In the genomic region with DNA sequence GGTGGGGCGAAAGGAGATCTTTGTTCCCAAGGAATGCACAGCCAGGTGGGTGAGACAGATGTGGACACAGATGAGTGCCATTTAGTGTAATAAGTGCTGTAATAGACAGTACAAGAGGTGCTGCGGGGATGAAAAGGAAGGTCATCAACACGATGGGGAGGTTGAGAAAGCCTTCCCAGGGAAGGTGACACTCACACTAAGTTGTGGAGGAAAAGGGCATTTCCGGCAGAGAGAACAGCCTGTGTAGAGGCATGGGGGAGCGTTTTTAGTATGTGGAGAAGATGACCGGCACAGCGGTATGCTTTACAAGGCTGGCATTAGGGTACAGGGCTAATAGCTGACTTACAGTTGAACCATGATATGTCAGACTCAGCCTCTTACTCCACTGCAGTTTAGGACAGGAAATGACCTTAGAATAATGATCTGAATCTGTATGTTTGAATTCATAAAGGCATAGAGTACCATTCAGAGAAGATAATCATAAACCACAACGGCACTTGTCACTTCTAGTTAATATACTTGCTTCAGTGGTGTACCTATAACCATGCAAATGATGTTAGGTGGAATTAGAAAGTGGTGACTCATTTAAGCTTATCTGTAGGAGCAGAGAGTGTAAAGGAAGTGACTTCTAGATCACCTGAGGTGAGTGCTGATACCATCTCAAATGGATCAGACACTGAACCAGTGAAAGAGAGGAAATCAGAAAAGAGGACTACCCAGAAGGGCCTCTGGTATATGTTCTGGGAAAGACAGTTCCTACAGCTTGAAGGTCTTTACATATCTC, we compare ENCODE assay signal across 8 cellular contexts.
DNase-seq lines count a peak whose midpoint lies in the region; ATAC-seq and TF ChIP-seq lines count a peak whose summit lies in the region.

No MANE protein-coding gene starts in this region.

- H3K27me3 ChIP-seq in spleen (replicated peaks in 1 of 7), result no peaks in the 10 kb centered on the region

- H3K9me3 Mint-ChIP-seq in activated CD4-positive, alpha-beta memory T cell treated with anti-CD3 and anti-CD28 coated beads for 36 hours, result no peaks in the 10 kb centered on the region

- H3K36me3 Mint-ChIP-seq in activated CD4-positive, alpha-beta memory T cell treated with anti-CD3 and anti-CD28 coated beads for 36 hours, result no peaks in the 10 kb centered on the region

- no peaks in the 10 kb centered on the region for H3K9me3 ChIP-seq in spleen

- 37 to 43% (median 40%) methylated on average over 8 of the region's 8 CpGs for WGBS in spleen, 5 donors

- H3K27ac ChIP-seq in spleen, result peak overlapping the region in 7 of 8 donors; percentile 13 to 73 (median 47)

- no peak for TF ChIP-seq CTCF in spleen (IDR thresholded peaks at IDR 0.05 in 8 of 11, conservative IDR thresholded peaks at IDR 0.05 in 3 of 11)

- no peaks in the 10 kb centered on the region for H3K27me3 Mint-ChIP-seq in activated CD4-positive, alpha-beta memory T cell treated with anti-CD3 and anti-CD28 coated beads for 36 hours

- ATAC-seq in HG03045 (IDR thresholded peaks at IDR 0.05; ENCODE audit: unreplicated experiment) (peak; percentile 43), HG03520 (IDR thresholded peaks at IDR 0.05; ENCODE audit: unreplicated experiment) (no peak)

- H3K4me1 Mint-ChIP-seq in activated CD4-positive, alpha-beta memory T cell treated with anti-CD3 and anti-CD28 coated beads for 36 hours (ENCODE audit: low read depth), result peaks cover 78% of the 10 kb centered on the region

- H3K27ac Mint-ChIP-seq in activated CD4-positive, alpha-beta memory T cell treated with anti-CD3 and anti-CD28 coated beads for 36 hours, result peak overlapping the region; percentile 97

- DNase-seq in activated CD4-positive, alpha-beta T cell treated with anti-CD3 and anti-CD28 coated beads for 48 hours, result peak; percentile 31
- DNase-seq in activated CD4-positive, alpha-beta T cell treated with anti-CD3 and anti-CD28 coated beads for 1 hour, result no peak
- DNase-seq in activated CD4-positive, alpha-beta memory T cell treated with anti-CD3 and anti-CD28 coated beads for 36 hours, result peak; percentile 44
- DNase-seq in spleen (no peak), NCI-H146 treated with DMSO at 0.1 percent for 48 hours (lab: John Stamatoyannopoulos, UW; ENCODE audit: unreplicated experiment) (no peak), occipital lobe (lab: John Stamatoyannopoulos, UW) (no peak)

- H3K4me3 ChIP-seq in spleen, result peak overlapping the region in 1 of 8 donors; percentile 13

- H3K4me1 ChIP-seq in spleen, result peaks cover 55 to 100% (median 93%) of the 10 kb centered on the region in 6 donors

- TF ChIP-seq POLR2A in spleen (IDR thresholded peaks at IDR 0.05), result no peak

- peak overlapping the region; percentile 77 for H3K4me3 Mint-ChIP-seq in activated CD4-positive, alpha-beta memory T cell treated with anti-CD3 and anti-CD28 coated beads for 36 hours

- POLR2A ChIA-PET in activated CD4-positive, alpha-beta memory T cell treated with anti-CD3 and anti-CD28 coated beads for 36 hours (lab: Charles Lee), result interaction anchor here (0.6 to 3.1 kb wide), 15 partner anchors 8 to 292 kb away, joined by 3 to 33 read pairs (median 3); partner anchors contain the start of genes ADSL and TNRC6B

- CTCF ChIA-PET in activated CD4-positive, alpha-beta memory T cell treated with anti-CD3 and anti-CD28 coated beads for 36 hours (lab: Charles Lee), result interaction anchor here (0.6 to 4.6 kb wide), 8 partner anchors 11 to 292 kb away, joined by 3 to 37 read pairs (median 4); partner anchors contain the start of genes ADSL and TNRC6B

- H3K36me3 ChIP-seq in spleen, result no peaks in the 10 kb centered on the region

- intact Hi-C loops in activated CD4-positive, alpha-beta memory T cell treated with anti-CD3 and anti-CD28 coated beads for 36 hours (cut with micrococcal nuclease), result loop anchor here (1.0 to 5.0 kb wide), 8 partner anchors 11 to 292 kb away; partner anchors contain the start of genes ADSL and TNRC6B
- intact Hi-C loops in spleen (cut with DNase I; ENCODE audit: low total_unique reads), result no loop called here

Comparison
In these comparisons a context has a peak if more than half of its experiments do, and no peak if none do; other contexts are left out.
1. DNase-seq: peak in activated CD4-positive, alpha-beta T cell treated with anti-CD3 and anti-CD28 coated beads for 48 hours (single experiment) and activated CD4-positive, alpha-beta memory T cell treated with anti-CD3 and anti-CD28 coated beads for 36 hours (single experiment); none in activated CD4-positive, alpha-beta T cell treated with anti-CD3 and anti-CD28 coated beads for 1 hour (single experiment), spleen (single experiment), NCI-H146 treated with DMSO at 0.1 percent for 48 hours (single experiment) and occipital lobe (single experiment).